Comparison of ENCODE assay signal across 1 cellular context in genomic region chr2:32804205-32804604, GRCh38.
TF ChIP-seq lines count a peak whose summit lies in the region.

No MANE protein-coding gene starts in this region.

TF ChIP-seq in SK-N-SH treated with all-trans-retinoic acid at 6 μM for 48 hours, 23 proteins besides CTCF, POLR2A, EP300 and RAD21 (continued from another document):
- TF ChIP-seq CSRNP3 (CRISPR knock-in tag; IDR thresholded peaks at IDR 0.05) (peak; percentile 73), ISL1 (CRISPR knock-in tag; IDR thresholded peaks at IDR 0.05) (peak; percentile 97), BACH2 (CRISPR knock-in tag; IDR thresholded peaks at IDR 0.05; ENCODE audit: borderline replicate concordance) (no peak), ZNF565 (CRISPR knock-in tag; conservative IDR thresholded peaks at IDR 0.05; ENCODE audit: low read depth) (peak; percentile 41; the same call in 1 of the 2 replicates), SNAI2 (CRISPR knock-in tag; IDR thresholded peaks at IDR 0.05) (peak; percentile 69; the same call in 1 of the 2 replicates), ZNF70 (CRISPR knock-in tag; IDR thresholded peaks at IDR 0.05) (no peak), CREB5 (CRISPR knock-in tag; IDR thresholded peaks at IDR 0.05; ENCODE audit: low read depth) (peak; percentile 93), POU6F1 (CRISPR knock-in tag; IDR thresholded peaks at IDR 0.05; ENCODE audit: borderline replicate concordance, low read depth) (no peak; the same call in 1 of the 2 replicates)
TF ChIP-seq in SK-N-SH treated with all-trans-retinoic acid at 6 μM for 48 hours: peak in this region for 11.
